1 cellular context compared by ENCODE assay signal in the genomic region with DNA sequence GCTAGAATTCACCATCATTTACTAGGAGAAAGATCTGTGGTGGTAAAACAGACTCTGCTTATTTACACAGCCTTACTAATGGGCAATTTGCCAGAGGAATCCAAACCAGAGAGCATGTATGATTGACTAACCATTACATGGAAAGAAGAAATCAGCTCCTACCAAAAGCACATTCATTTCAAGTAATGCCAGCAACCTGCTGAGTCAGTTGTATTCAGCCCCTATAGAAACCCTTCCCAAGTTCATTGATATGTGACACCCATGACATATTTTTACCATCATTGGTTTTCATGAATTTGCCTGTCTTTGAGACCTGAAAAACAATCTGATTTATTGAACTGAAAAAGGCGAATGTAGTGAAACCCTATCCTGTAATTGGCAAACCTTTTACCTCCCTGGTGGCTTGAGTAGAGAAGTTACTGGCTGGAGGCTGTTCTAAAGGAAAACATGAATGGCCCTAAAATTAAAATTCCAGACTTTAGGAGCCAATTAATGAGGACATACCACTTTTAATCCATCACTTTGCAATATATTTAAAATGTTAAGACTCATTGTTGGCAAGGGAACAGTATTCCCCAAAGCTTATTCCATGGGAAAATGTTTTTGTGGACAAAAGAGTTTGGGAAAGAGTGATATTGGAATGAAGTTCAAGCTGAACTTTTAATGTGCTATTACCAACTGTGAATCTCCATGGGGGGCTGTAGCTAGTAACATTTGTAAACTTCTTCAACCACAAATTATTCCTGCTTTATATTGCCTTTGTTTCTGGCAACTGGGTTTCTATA.
TF ChIP-seq lines count a peak whose summit lies in the region.

No MANE protein-coding gene starts in this region.

TF ChIP-seq in SK-N-SH, 30 proteins besides CTCF, POLR2A, EP300 and RAD21 (continued from another document):
- TF ChIP-seq, protein P1, sequence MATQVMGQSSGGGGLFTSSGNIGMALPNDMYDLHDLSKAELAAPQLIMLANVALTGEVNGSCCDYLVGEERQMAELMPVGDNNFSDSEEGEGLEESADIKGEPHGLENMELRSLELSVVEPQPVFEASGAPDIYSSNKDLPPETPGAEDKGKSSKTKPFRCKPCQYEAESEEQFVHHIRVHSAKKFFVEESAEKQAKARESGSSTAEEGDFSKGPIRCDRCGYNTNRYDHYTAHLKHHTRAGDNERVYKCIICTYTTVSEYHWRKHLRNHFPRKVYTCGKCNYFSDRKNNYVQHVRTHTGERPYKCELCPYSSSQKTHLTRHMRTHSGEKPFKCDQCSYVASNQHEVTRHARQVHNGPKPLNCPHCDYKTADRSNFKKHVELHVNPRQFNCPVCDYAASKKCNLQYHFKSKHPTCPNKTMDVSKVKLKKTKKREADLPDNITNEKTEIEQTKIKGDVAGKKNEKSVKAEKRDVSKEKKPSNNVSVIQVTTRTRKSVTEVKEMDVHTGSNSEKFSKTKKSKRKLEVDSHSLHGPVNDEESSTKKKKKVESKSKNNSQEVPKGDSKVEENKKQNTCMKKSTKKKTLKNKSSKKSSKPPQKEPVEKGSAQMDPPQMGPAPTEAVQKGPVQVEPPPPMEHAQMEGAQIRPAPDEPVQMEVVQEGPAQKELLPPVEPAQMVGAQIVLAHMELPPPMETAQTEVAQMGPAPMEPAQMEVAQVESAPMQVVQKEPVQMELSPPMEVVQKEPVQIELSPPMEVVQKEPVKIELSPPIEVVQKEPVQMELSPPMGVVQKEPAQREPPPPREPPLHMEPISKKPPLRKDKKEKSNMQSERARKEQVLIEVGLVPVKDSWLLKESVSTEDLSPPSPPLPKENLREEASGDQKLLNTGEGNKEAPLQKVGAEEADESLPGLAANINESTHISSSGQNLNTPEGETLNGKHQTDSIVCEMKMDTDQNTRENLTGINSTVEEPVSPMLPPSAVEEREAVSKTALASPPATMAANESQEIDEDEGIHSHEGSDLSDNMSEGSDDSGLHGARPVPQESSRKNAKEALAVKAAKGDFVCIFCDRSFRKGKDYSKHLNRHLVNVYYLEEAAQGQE (IDR thresholded peaks at IDR 0.05; ENCODE audit: low read depth, low read length) = no peak
- no peak for TF ChIP-seq TAF1 (IDR thresholded peaks at IDR 0.05; ENCODE audit: borderline replicate concordance, low read depth, low read length)
- TF ChIP-seq ELF1 (IDR thresholded peaks at IDR 0.05) = no peak
- TF ChIP-seq FOXM1 (IDR thresholded peaks at IDR 0.05; ENCODE audit: low read depth) = no peak
- TF ChIP-seq, protein P2, sequence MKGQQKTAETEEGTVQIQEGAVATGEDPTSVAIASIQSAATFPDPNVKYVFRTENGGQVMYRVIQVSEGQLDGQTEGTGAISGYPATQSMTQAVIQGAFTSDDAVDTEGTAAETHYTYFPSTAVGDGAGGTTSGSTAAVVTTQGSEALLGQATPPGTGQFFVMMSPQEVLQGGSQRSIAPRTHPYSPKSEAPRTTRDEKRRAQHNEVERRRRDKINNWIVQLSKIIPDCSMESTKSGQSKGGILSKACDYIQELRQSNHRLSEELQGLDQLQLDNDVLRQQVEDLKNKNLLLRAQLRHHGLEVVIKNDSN (IDR thresholded peaks at IDR 0.05; ENCODE audit: borderline replicate concordance, low read depth) = no peak
- TF ChIP-seq JUND (IDR thresholded peaks at IDR 0.05) = no peak
- no peak for TF ChIP-seq FOSL2 (IDR thresholded peaks at IDR 0.05; ENCODE audit: borderline replicate concordance, low read depth)
- TF ChIP-seq GABPA (IDR thresholded peaks at IDR 0.05; ENCODE audit: low read depth) = no peak
- no peak for TF ChIP-seq SMC3 (IDR thresholded peaks at IDR 0.05; ENCODE audit: low read depth, low read length)
- TF ChIP-seq, protein P3, sequence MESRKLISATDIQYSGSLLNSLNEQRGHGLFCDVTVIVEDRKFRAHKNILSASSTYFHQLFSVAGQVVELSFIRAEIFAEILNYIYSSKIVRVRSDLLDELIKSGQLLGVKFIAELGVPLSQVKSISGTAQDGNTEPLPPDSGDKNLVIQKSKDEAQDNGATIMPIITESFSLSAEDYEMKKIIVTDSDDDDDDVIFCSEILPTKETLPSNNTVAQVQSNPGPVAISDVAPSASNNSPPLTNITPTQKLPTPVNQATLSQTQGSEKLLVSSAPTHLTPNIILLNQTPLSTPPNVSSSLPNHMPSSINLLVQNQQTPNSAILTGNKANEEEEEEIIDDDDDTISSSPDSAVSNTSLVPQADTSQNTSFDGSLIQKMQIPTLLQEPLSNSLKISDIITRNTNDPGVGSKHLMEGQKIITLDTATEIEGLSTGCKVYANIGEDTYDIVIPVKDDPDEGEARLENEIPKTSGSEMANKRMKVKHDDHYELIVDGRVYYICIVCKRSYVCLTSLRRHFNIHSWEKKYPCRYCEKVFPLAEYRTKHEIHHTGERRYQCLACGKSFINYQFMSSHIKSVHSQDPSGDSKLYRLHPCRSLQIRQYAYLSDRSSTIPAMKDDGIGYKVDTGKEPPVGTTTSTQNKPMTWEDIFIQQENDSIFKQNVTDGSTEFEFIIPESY (IDR thresholded peaks at IDR 0.05; ENCODE audit: borderline replicate concordance, low read depth) = no peak
- TF ChIP-seq FOXJ3 (CRISPR knock-in tag; IDR thresholded peaks at IDR 0.05) = no peak
